In genomic region chr1:46202975-46203737, GRCh38 we compare ENCODE assay signal across 1 cellular context.
TF ChIP-seq lines count a peak whose summit lies in the region.

TSS of gene LURAP1 (plus strand) at chr1:46203334. CDS start at chr1:46203427, 93 bp downstream.

TF ChIP-seq in HEK293, 187 proteins besides CTCF, POLR2A, EP300 and RAD21 (continued from another document):
- 0 out of 2 replicates have a peak, but pooled peaks have one; percentile 28 for TF ChIP-seq ZBTB11 (tag by site-specific recombination; conservative IDR thresholded peaks at IDR 0.05; ENCODE audit: low read depth)
- TF ChIP-seq ZNF202 (tag by site-specific recombination; IDR thresholded peaks at IDR 0.05; ENCODE audit: borderline replicate concordance) = no peak
- no peak for TF ChIP-seq PRDM4 (tag by site-specific recombination; IDR thresholded peaks at IDR 0.05)
- peak; percentile 57; the same call in 1 of the 2 replicates for TF ChIP-seq KLF8 (tag by site-specific recombination; IDR thresholded peaks at IDR 0.05)
- TF ChIP-seq ZNF501 (tag by site-specific recombination; IDR thresholded peaks at IDR 0.05) = 0 out of 2 replicates have a peak, but pooled peaks have one; percentile 65
- TF ChIP-seq ZNF561 (tag by site-specific recombination; IDR thresholded peaks at IDR 0.05; ENCODE audit: borderline replicate concordance) = peak; percentile 90
- peak; percentile 65 for TF ChIP-seq ZBTB17 (tag by site-specific recombination; IDR thresholded peaks at IDR 0.05)
- TF ChIP-seq GLIS2 (tag by site-specific recombination; IDR thresholded peaks at IDR 0.05) = peak; percentile 94
- TF ChIP-seq ZNF335 (tag by site-specific recombination; conservative IDR thresholded peaks at IDR 0.05) = peak; percentile 93
- TF ChIP-seq ZNF529 (tag by site-specific recombination; IDR thresholded peaks at IDR 0.05; ENCODE audit: insufficient replicate concordance) = no peak
- TF ChIP-seq ZNF777 (tag by site-specific recombination; IDR thresholded peaks at IDR 0.05; ENCODE audit: borderline replicate concordance) = peak; percentile 45; the same call in 1 of the 2 replicates
- TF ChIP-seq ZNF449 (tag by site-specific recombination; IDR thresholded peaks at IDR 0.05) = 0 out of 2 replicates have a peak, but pooled peaks have one; percentile 34
- peak; percentile 63; the same call in 1 of the 2 replicates for TF ChIP-seq SP7 (tag by site-specific recombination; IDR thresholded peaks at IDR 0.05)
- no peak for TF ChIP-seq ZNF433 (tag by site-specific recombination; IDR thresholded peaks at IDR 0.05; ENCODE audit: low read depth)
- TF ChIP-seq ZFP69B (tag by site-specific recombination; IDR thresholded peaks at IDR 0.05) = peak; percentile 96
- TF ChIP-seq ZNF341 (tag by site-specific recombination; IDR thresholded peaks at IDR 0.05; ENCODE audit: low read depth) = peak; percentile 66
- no peak for TF ChIP-seq ZNF174 (tag by site-specific recombination; IDR thresholded peaks at IDR 0.05)
- TF ChIP-seq WT1 (tag by site-specific recombination; IDR thresholded peaks at IDR 0.05) = peak; percentile 24; the same call in 1 of the 2 replicates
- TF ChIP-seq KLF16 (tag by site-specific recombination; IDR thresholded peaks at IDR 0.05) = peak; percentile 79
- TF ChIP-seq ZBTB8A (tag by site-specific recombination; IDR thresholded peaks at IDR 0.05) = peak; percentile 67
- 0 out of 2 replicates have a peak, but pooled peaks have one; percentile 55 for TF ChIP-seq PBX3 (CRISPR knock-in tag; IDR thresholded peaks at IDR 0.05)
- no peak for TF ChIP-seq BCL11A (tag by site-specific recombination; IDR thresholded peaks at IDR 0.05; ENCODE audit: low read depth)
- TF ChIP-seq ZEB2 (tag by site-specific recombination; IDR thresholded peaks at IDR 0.05) = peak; percentile 66; the same call in 1 of the 2 replicates
- TF ChIP-seq ZNF555 (tag by site-specific recombination; conservative IDR thresholded peaks at IDR 0.05) = no peak
- no peak for TF ChIP-seq ZNF514 (tag by site-specific recombination; IDR thresholded peaks at IDR 0.05)
- TF ChIP-seq ZNF2 (tag by site-specific recombination; IDR thresholded peaks at IDR 0.05) = peak; percentile 51
- TF ChIP-seq ZBTB48 (tag by site-specific recombination; IDR thresholded peaks at IDR 0.05) = peak; percentile 86; the same call in 1 of the 2 replicates
- peak; percentile 40; the same call in 1 of the 2 replicates for TF ChIP-seq ZNF610 (tag by site-specific recombination; IDR thresholded peaks at IDR 0.05; ENCODE audit: borderline replicate concordance)
- no peak for TF ChIP-seq ZNF677 (tag by site-specific recombination; IDR thresholded peaks at IDR 0.05)
- TF ChIP-seq ZBTB26 (tag by site-specific recombination; optimal IDR thresholded peaks at IDR 0.05) = peak; percentile 62
- TF ChIP-seq ZNF239 (tag by site-specific recombination; IDR thresholded peaks at IDR 0.05) = no peak
- peak; percentile 70 for TF ChIP-seq ZIC2 (tag by site-specific recombination; IDR thresholded peaks at IDR 0.05)
- TF ChIP-seq ZBTB7A (tag by site-specific recombination; IDR thresholded peaks at IDR 0.05; ENCODE audit: low read depth) = peak; percentile 62; the same call in 1 of the 2 replicates
- TF ChIP-seq ZNF148 (tag by site-specific recombination; IDR thresholded peaks at IDR 0.05; ENCODE audit: borderline replicate concordance) = no peak
- TF ChIP-seq ZNF600 (tag by site-specific recombination; IDR thresholded peaks at IDR 0.05) = peak; percentile 79
- TF ChIP-seq ZNF423 (tag by site-specific recombination; IDR thresholded peaks at IDR 0.05) = 0 out of 2 replicates have a peak, but pooled peaks have one; percentile 68
- no peak for TF ChIP-seq GFI1B (tag by site-specific recombination; IDR thresholded peaks at IDR 0.05)
- TF ChIP-seq ZNF629 (tag by site-specific recombination; IDR thresholded peaks at IDR 0.05) = peak; percentile 43; the same call in 1 of the 2 replicates
- TF ChIP-seq EGR2 (tag by site-specific recombination; IDR thresholded peaks at IDR 0.05; ENCODE audit: low read depth) = peak; percentile 92
- peak; percentile 97 for TF ChIP-seq TRIM28 (IDR thresholded peaks at IDR 0.05; ENCODE audit: borderline replicate concordance, low read length)
- peak; percentile 83; the same call in 1 of the 2 replicates for TF ChIP-seq ZSCAN4 (tag by site-specific recombination; IDR thresholded peaks at IDR 0.05)
- peak; percentile 60; the same call in 1 of the 2 replicates for TF ChIP-seq ZXDB (tag by site-specific recombination; IDR thresholded peaks at IDR 0.05)
- TF ChIP-seq FEZF1 (tag by site-specific recombination; IDR thresholded peaks at IDR 0.05) = no peak; the same call in 1 of the 2 replicates
- no peak for TF ChIP-seq ZNF248 (tag by site-specific recombination; IDR thresholded peaks at IDR 0.05)
- peak; percentile 37; the same call in 1 of the 2 replicates for TF ChIP-seq ZBTB10 (tag by site-specific recombination; IDR thresholded peaks at IDR 0.05)
- TF ChIP-seq KLF9 (tag by site-specific recombination; IDR thresholded peaks at IDR 0.05; ENCODE audit: low read depth) = peak; percentile 56; the same call in 1 of the 2 replicates
- TF ChIP-seq ZNF792 (tag by site-specific recombination; IDR thresholded peaks at IDR 0.05) = peak; percentile 96
- peak; percentile 79 for TF ChIP-seq ZFP37 (tag by site-specific recombination; IDR thresholded peaks at IDR 0.05)
- TF ChIP-seq ZNF585B (tag by site-specific recombination; IDR thresholded peaks at IDR 0.05) = peak; percentile 58
- TF ChIP-seq ZNF530 (tag by site-specific recombination; IDR thresholded peaks at IDR 0.05; ENCODE audit: low read depth) = no peak
- TF ChIP-seq SP3 (tag by site-specific recombination; IDR thresholded peaks at IDR 0.05) = peak; percentile 53; the same call in 1 of the 2 replicates
